In the genomic region with DNA sequence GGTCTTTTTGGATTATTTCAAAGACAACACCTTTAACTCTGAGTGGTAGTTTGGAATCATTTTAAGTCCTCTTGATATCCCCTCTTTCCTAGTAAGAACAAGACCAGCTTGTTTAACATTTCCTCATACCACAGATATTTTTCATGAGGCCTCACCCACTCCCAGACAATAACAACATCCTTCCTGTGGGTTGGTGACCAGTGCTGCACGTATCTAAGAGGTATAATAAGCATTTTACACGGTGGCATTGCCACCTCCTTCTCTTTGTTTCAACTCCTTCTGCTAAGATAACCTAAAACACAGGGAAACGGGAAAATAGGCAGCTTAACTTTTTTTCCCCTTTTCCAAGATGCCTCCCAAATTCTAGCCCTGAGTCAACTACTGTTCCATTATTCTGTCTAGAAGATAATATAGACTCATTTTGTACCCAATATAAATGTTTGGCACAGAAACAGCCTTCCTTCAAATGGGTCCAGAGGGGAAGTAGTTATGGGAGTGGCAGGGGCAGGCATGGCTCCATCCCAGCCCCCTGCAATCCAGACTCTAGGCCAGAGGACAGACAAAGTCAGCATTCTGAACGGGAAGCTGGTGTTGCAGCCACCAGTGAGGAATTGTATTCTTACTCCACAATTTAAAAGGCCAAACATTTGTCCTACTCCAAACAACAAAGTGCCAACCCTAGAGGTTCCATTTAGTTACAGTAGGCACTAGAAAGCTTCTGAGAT, we compare ENCODE assay signal across 9 cellular contexts. TPM values are rescaled to one million over a fixed set of nuclear protein-coding genes. Genes with fewer than 3 reads are reported as not detected.
DNase-seq lines count a peak whose midpoint lies in the region; ATAC-seq, FAIRE-seq and TF ChIP-seq lines count a peak whose summit lies in the region.
"Had no signal": no experiment of that assay in that cellular context is flagged by ENCODE, and none has a peak within 500 bp of the region (broad histone marks: within the 10 kb centered on the region; RNA-seq: fewer than 3 reads in every experiment).

No MANE protein-coding gene starts in this region.

- H3K4me1 Mint-ChIP-seq in activated naive CD8-positive, alpha-beta T cell treated with anti-CD3 and anti-CD28 coated beads, Interleukin-2, amount 50 U/mL, for 24 hours = peaks cover 82% of the 10 kb centered on the region

- dilution Hi-C loops in keratinocyte (cut with MboI; ENCODE audit: extremely low pct_ligation_motif_present, low sequenced_read_pairs) = no loop called here

- H3K79me2 ChIP-seq in keratinocyte (ENCODE audit: control insufficient read depth, insufficient read depth, low read length) = peaks cover 11% of the 10 kb centered on the region

- peak overlapping the region; percentile 85 for H3K27ac ChIP-seq in keratinocyte (ENCODE audit: control insufficient read depth, insufficient read depth, low read length)
- H3K27ac ChIP-seq in subcutaneous abdominal adipose tissue (ENCODE audit: low read depth, low read length) = peak overlapping the region; percentile 66

- peak overlapping the region; percentile 56 for H3K27ac Mint-ChIP-seq in activated naive CD8-positive, alpha-beta T cell treated with anti-CD3 and anti-CD28 coated beads, Interleukin-2, amount 50 U/mL, for 24 hours

- peaks cover 21% of the 10 kb centered on the region for H3K36me3 Mint-ChIP-seq in activated naive CD8-positive, alpha-beta T cell treated with anti-CD3 and anti-CD28 coated beads, Interleukin-2, amount 50 U/mL, for 24 hours (ENCODE audit: low read depth)

- no peak overlapping the region for H2AFZ ChIP-seq in keratinocyte (ENCODE audit: control insufficient read depth, low read length)

- H3K9me3 ChIP-seq in keratinocyte (ENCODE audit: control insufficient read depth, low read depth, low read length) = no peaks in the 10 kb centered on the region
- no peaks in the 10 kb centered on the region for H3K9me3 ChIP-seq in subcutaneous abdominal adipose tissue (ENCODE audit: control insufficient read depth in 5 of 5, low read length in 5 of 5)

- no peaks in the 10 kb centered on the region for H3K9me1 ChIP-seq in keratinocyte (ENCODE audit: control insufficient read depth, extremely low read depth, insufficient read depth, low read length)

- H3K4me3 ChIP-seq in keratinocyte (ENCODE audit: control insufficient read depth in 2 of 3, extremely low read depth in 1 of 3, insufficient read depth in 2 of 3, low read depth in 1 of 3, low read length in 3 of 3) (no peak overlapping the region), subcutaneous abdominal adipose tissue (ENCODE audit: low read depth in 1 of 5, low read length in 5 of 5) (no peak overlapping the region)

- no peaks in the 10 kb centered on the region for H3K27me3 ChIP-seq in keratinocyte (ENCODE audit: control insufficient read depth, extremely low read depth, insufficient read depth, low read length)
- no peaks in the 10 kb centered on the region for H3K27me3 ChIP-seq in subcutaneous abdominal adipose tissue (ENCODE audit: control insufficient read depth in 5 of 5, insufficient read depth in 4 of 5, low read length in 5 of 5)

- H3K4me3 Mint-ChIP-seq in activated naive CD8-positive, alpha-beta T cell treated with anti-CD3 and anti-CD28 coated beads, Interleukin-2, amount 50 U/mL, for 24 hours = no peak overlapping the region

- no peaks in the 10 kb centered on the region for H4K20me1 ChIP-seq in keratinocyte (ENCODE audit: control insufficient read depth, extremely low read depth, insufficient read depth, low read length)

- ATAC-seq in activated naive CD8-positive, alpha-beta T cell treated with anti-CD3 and anti-CD28 coated beads, Interleukin-2, amount 50 U/mL, for 24 hours = no peak

- DNase-seq in HT1080 (ENCODE audit: low read depth) (peak; percentile 89), keratinocyte (ENCODE audit: low read depth, low spot score) (peak; percentile 21), DMS153 treated with DMSO at 0.1 percent for 48 hours (lab: John Stamatoyannopoulos, UW; ENCODE audit: unreplicated experiment) (no peak), cerebellum (ENCODE audit: low spot score) (no peak)
- DNase-seq in activated naive CD8-positive, alpha-beta T cell treated with anti-CD3 and anti-CD28 coated beads, Interleukin-2, amount 50 U/mL, for 24 hours = no peak
- no peak for DNase-seq in activated CD4-positive, alpha-beta T cell treated with anti-CD3 and anti-CD28 coated beads for 1 hour
- DNase-seq: NCI-H1436 treated with DMSO at 0.1 percent for 48 hours, posterior cingulate gyrus had no signal

- no peak for TF ChIP-seq CTCF in keratinocyte (optimal IDR thresholded peaks at IDR 0.05 in 1 of 3, IDR thresholded peaks at IDR 0.05 in 1 of 3, conservative IDR thresholded peaks at IDR 0.05 in 1 of 3; ENCODE audit: extremely low read depth in 1 of 3, insufficient read depth in 2 of 3, low read length in 3 of 3)

- H3K4me2 ChIP-seq in keratinocyte (ENCODE audit: control insufficient read depth, extremely low read depth, insufficient read depth, low read depth, low read length) = peak overlapping the region; percentile 83

- H3K9ac ChIP-seq in keratinocyte (ENCODE audit: control insufficient read depth, extremely low read depth, insufficient read depth, low read length) = peak overlapping the region; percentile 63
- peak overlapping the region in 1 of 5 donors; percentile 32 for H3K9ac ChIP-seq in subcutaneous abdominal adipose tissue (ENCODE audit: low read length in 5 of 5)

- H3K4me1 ChIP-seq in keratinocyte (ENCODE audit: control insufficient read depth, extremely low read depth, insufficient read depth, low read length) (peaks cover 78% of the 10 kb centered on the region), subcutaneous abdominal adipose tissue (ENCODE audit: control insufficient read depth in 5 of 5, insufficient read depth in 5 of 5, low read length in 5 of 5) (peaks cover 7 to 64% (median 54%) of the 10 kb centered on the region in 5 donors)

- H3K36me3 ChIP-seq in keratinocyte (ENCODE audit: control insufficient read depth in 2 of 2, extremely low read depth in 1 of 2, insufficient read depth in 2 of 2, low read length in 2 of 2) (no peaks in the 10 kb centered on the region), subcutaneous abdominal adipose tissue (ENCODE audit: control insufficient read depth in 5 of 5, insufficient read depth in 5 of 5, low read length in 5 of 5) (no peaks in the 10 kb centered on the region)

- peak; percentile 80 for FAIRE-seq in keratinocyte (lab: Jason Lieb, UNC)

- H3K27me3 Mint-ChIP-seq in activated naive CD8-positive, alpha-beta T cell treated with anti-CD3 and anti-CD28 coated beads, Interleukin-2, amount 50 U/mL, for 24 hours = no peaks in the 10 kb centered on the region

- no peaks in the 10 kb centered on the region for H3K9me3 Mint-ChIP-seq in activated naive CD8-positive, alpha-beta T cell treated with anti-CD3 and anti-CD28 coated beads, Interleukin-2, amount 50 U/mL, for 24 hours

RNA-seq across cellular contexts. Expression of gene MAML2, which starts 28.5 kb away (rescaled TPM):
- total RNA-seq in HT1080 (2014; rRNA removed; shearing (Covaris generic)) = 5.4 and 7.2 TPM in 2 replicates
- 6.5 and 9.8 TPM in 2 replicates for polyA plus RNA-seq in HT1080 (2015; cell fraction: cytosol; rRNA removed)
- 12.1 and 13.2 TPM in 2 replicates for polyA plus RNA-seq in HT1080 (2015; cell fraction: nucleus; rRNA removed)
- 4.2 to 7.4 TPM (median 4.2 TPM) in 3 replicates for polyA plus RNA-seq in keratinocyte
- polyA plus RNA-seq in keratinocyte (2011; ENCODE audit: low read depth) = 1.0 TPM
- polyA plus RNA-seq in keratinocyte (2011; cell fraction: cytosol; rRNA removed) = 2.8 and 3.3 TPM in 2 replicates
- polyA plus RNA-seq in keratinocyte (2011; cell fraction: nucleus; rRNA removed) = 6.9 and 7.8 TPM in 2 replicates
- polyA plus RNA-seq in keratinocyte (2012; ENCODE audit: low replicate concordance) = 1.1 and 4.4 TPM in 2 replicates
- 8.8 to 13.1 TPM (median 11.0 TPM) in 3 replicates for polyA minus RNA-seq in keratinocyte
- polyA minus RNA-seq in keratinocyte (2011; cell fraction: cytosol; rRNA and poly(A)+ RNA removed) = 2.1 TPM
- polyA minus RNA-seq in keratinocyte (2011; cell fraction: nucleus; rRNA and poly(A)+ RNA removed) = 8.1 and 13.8 TPM in 2 replicates
- 17.3 TPM for total RNA-seq in cerebellum

Comparison
In these comparisons a context has a peak if more than half of its experiments do, and no peak if none do; other contexts are left out.
1. DNase-seq: peak in HT1080 (single experiment) and keratinocyte (single experiment); none in activated naive CD8-positive, alpha-beta T cell treated with anti-CD3 and anti-CD28 coated beads, Interleukin-2, amount 50 U/mL, for 24 hours (single experiment), DMS153 treated with DMSO at 0.1 percent for 48 hours (single experiment), cerebellum (single experiment) and activated CD4-positive, alpha-beta T cell treated with anti-CD3 and anti-CD28 coated beads for 1 hour (single experiment).